In the genomic region with DNA sequence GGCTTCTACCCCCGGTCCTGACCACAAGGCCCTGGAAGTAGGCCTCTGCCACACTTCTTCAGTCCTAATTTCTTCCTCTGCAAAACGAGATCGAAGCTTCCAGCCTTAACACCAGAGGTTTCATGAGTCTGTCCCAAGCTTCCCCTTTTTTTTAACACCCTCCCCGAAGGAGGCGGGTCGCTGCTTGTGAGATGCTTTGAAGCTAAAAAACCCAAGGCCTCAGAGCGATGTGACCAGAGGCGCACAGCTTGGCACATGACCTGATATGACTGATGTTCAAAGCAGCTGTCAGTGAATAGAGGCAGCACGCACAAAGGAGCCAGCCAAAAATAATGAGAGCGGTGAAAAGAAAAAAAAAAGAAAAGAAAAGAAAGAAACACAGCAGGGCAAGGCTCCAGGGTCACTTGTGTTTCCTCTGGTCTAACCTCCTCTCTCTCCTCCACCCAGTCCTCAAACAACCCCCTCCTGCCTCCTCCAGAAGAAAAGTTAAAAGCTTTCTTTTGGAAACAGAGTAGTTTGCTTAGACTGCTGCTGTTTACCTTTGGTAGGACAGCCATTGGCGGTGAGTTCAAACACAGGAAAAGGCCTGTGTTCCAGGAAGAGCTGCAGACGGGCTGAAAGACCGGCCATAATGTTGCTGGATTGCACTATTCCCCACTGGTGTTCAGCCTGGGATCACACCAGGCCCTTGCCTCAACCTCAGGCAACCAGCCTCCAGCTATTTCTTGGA, we compare ENCODE assay signal across 13 cellular contexts. TPM values are rescaled to one million over a fixed set of nuclear protein-coding genes. Genes with fewer than 3 reads are reported as not detected.
DNase-seq lines count a peak whose midpoint lies in the region; ATAC-seq, FAIRE-seq and TF ChIP-seq lines count a peak whose summit lies in the region.
"Had no signal": no experiment of that assay in that cellular context is flagged by ENCODE, and none has a peak within 500 bp of the region (broad histone marks: within the 10 kb centered on the region; RNA-seq: fewer than 3 reads in every experiment).

No MANE protein-coding gene starts in this region.

- TF ChIP-seq CTCF in lower lobe of right lung (IDR thresholded peaks at IDR 0.05): no peak

- no peaks in the 10 kb centered on the region for H3K27me3 ChIP-seq in lower lobe of right lung (ENCODE audit: low read depth)
- no peaks in the 10 kb centered on the region for H3K27me3 ChIP-seq in subcutaneous abdominal adipose tissue (ENCODE audit: control insufficient read depth in 5 of 5, insufficient read depth in 4 of 5, low read length in 5 of 5)

- no peak for FAIRE-seq in GM12892 (lab: Jason Lieb, UNC)

- H3K9me3 ChIP-seq in lower lobe of right lung: no peaks in the 10 kb centered on the region
- H3K9me3 ChIP-seq in subcutaneous abdominal adipose tissue (ENCODE audit: control insufficient read depth in 5 of 5, low read length in 5 of 5): peaks cover 0 to 3% (median 0%) of the 10 kb centered on the region in 5 donors

- H3K4me3 ChIP-seq in lower lobe of right lung (no peak overlapping the region), subcutaneous abdominal adipose tissue (ENCODE audit: low read depth in 1 of 5, low read length in 5 of 5) (peak overlapping the region in 1 of 5 donors; percentile 4)

- peak; percentile 71 to 78 for ATAC-seq in lower lobe of right lung
- no peak for ATAC-seq in HG03378 (IDR thresholded peaks at IDR 0.05; ENCODE audit: unreplicated experiment)
- ATAC-seq: stimulated activated naive CD8-positive, alpha-beta T cell treated with anti-CD3 and anti-CD28 coated beads, Interleukin-15, amount 100 ng/mL, for 72 hours had no signal

- in situ Hi-C loops in KBM-7 (cut with MboI; ENCODE audit: low pct_unique_long_range_greater_than_20kb, low sequenced_read_pairs): loop anchor here (25.0 kb wide), 1 partner anchor 156 kb away; no protein-coding TSS in a partner anchor

- H3K9ac ChIP-seq in subcutaneous abdominal adipose tissue (ENCODE audit: low read length in 5 of 5): no peak overlapping the region

- H3K27ac ChIP-seq in lower lobe of right lung (peak overlapping the region; percentile 61), subcutaneous abdominal adipose tissue (ENCODE audit: low read depth, low read length) (peak overlapping the region; percentile 22)

- TF ChIP-seq POLR2A in GM12892 (IDR thresholded peaks at IDR 0.05; ENCODE audit: low read depth, low read length): no peak

- intact Hi-C loops in lower lobe of right lung (cut with DNase I): no loop called here

- peak; percentile 83 for DNase-seq in KBM-7
- DNase-seq in brain pericyte (ENCODE audit: low read depth, low spot score): peak; percentile 69
- peak; percentile 72 for DNase-seq in lower lobe of right lung
- DNase-seq in NCI-H2196 (lab: John Stamatoyannopoulos, UW; ENCODE audit: unreplicated experiment): no peak
- no peak for DNase-seq in NCI-H2227 treated with DMSO at 0.1 percent for 48 hours (lab: John Stamatoyannopoulos, UW)
- no peak for DNase-seq in GM12892 (ENCODE audit: insufficient read length)
- DNase-seq: activated naive CD4-positive, alpha-beta T cell; DMS79; NCI-H2029; stimulated activated naive CD8-positive, alpha-beta T cell treated with anti-CD3 and anti-CD28 coated beads, Interleukin-15, amount 100 ng/mL, for 72 hours; T-helper 2 cell had no signal

- H3K4me1 ChIP-seq in lower lobe of right lung (peaks cover 16% of the 10 kb centered on the region), subcutaneous abdominal adipose tissue (ENCODE audit: control insufficient read depth in 5 of 5, insufficient read depth in 5 of 5, low read length in 5 of 5) (peaks cover 0 to 16% (median 8%) of the 10 kb centered on the region in 5 donors)

- H3K36me3 ChIP-seq in lower lobe of right lung (no peaks in the 10 kb centered on the region), subcutaneous abdominal adipose tissue (ENCODE audit: control insufficient read depth in 5 of 5, insufficient read depth in 5 of 5, low read length in 5 of 5) (no peaks in the 10 kb centered on the region)

RNA-seq across cellular contexts. Expression of a gene that starts 10.9 kb away (rescaled TPM):
- 13.6 TPM for total RNA-seq in lower lobe of right lung
- polyA plus RNA-seq in GM12892 (2012; ENCODE audit: missing spikeins): not detected

Comparison
In these comparisons a context has a peak if more than half of its experiments do, and no peak if none do; other contexts are left out.
1. DNase-seq: peak in KBM-7 (single experiment), brain pericyte (single experiment) and lower lobe of right lung (single experiment); none in NCI-H2196 (single experiment), NCI-H2227 treated with DMSO at 0.1 percent for 48 hours (single experiment) and GM12892 (single experiment).